Comparison of ENCODE assay signal across 12 cellular contexts in the genomic region with DNA sequence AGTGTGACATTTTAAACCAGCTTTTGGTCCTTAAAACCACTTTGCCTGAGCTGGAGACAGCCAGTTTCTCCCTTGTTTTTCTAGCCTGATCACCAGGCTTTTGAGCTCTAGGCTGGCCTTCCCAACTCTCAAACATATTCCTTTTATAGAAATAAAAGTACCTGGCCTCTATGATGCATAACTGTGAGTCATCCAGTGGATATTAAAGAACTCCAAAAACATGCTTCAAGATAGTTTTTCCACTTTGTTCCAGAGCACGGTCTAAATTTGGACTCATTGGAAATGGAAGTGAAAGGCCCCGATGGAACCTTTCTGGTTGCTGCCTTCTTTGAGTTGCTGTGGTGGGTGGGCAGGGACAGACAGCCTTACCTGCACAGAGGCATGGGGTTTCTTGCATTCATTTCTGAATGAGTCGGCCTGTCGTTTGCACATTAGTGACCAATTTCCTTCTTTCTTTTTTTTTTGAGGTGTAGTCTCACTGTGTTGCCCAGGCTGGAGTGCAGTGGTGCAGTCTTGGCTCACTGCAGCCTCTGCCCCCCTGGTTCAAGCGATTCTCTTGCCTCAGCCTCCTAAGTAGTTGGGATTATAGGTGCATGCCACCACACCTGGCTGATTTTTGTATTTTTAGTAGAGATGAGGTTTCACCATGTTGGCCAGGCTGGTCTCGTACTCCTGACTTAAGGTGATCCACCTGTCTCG. TPM values are rescaled to one million over a fixed set of nuclear protein-coding genes. Genes with fewer than 3 reads are reported as not detected.
DNase-seq lines count a peak whose midpoint lies in the region; ATAC-seq, FAIRE-seq and TF ChIP-seq lines count a peak whose summit lies in the region.
"Had no signal": no experiment of that assay in that cellular context is flagged by ENCODE, and none has a peak within 500 bp of the region (broad histone marks: within the 10 kb centered on the region; RNA-seq: fewer than 3 reads in every experiment).

No MANE protein-coding gene starts in this region.

- no CpG with 5 or more reads among the region's 7 CpGs for WGBS in trophoblast cell (ENCODE audit: extremely low coverage, insufficient coverage, insufficient read length)

- DNase-seq in AG10803 (ENCODE audit: low read depth) (peak; percentile 45), PC-3 (peak; percentile 95), endothelial cell of umbilical vein (ENCODE audit: low read depth, low spot score) (peak; percentile 80), trophoblast cell (peak in 1 of 2 donors; percentile 33), NCI-H1930 (lab: John Stamatoyannopoulos, UW) (no peak), OCI-M2 (lab: John Stamatoyannopoulos, UW; ENCODE audit: unreplicated experiment) (no peak), nucleus accumbens (lab: John Stamatoyannopoulos, UW) (no peak)
- no peak for DNase-seq in stimulated activated CD4-positive, alpha-beta T cell treated with anti-CD3 and anti-CD28 coated beads, Interleukin-12 subunit alpha, Interleukin-12 subunit beta, amount 100 ng/mL, for 4 hours
- DNase-seq: body of pancreas; NK-92 treated with Interleukin-12 subunit alpha and Interleukin-12 subunit beta, amount 100 ng/mL, for 24 hours had no signal

- no peak overlapping the region for H3K23ac ChIP-seq in trophoblast cell (ENCODE audit: low read length)

- H3K4me2 ChIP-seq in PC-3 (ENCODE audit: low read length) (peak overlapping the region; percentile 79), endothelial cell of umbilical vein (ENCODE audit: insufficient read depth, low read length) (peak overlapping the region; percentile 47), trophoblast cell (ENCODE audit: low read length) (no peak overlapping the region)

- intact Hi-C loops in PC-3 (cut with micrococcal nuclease): loop anchor here (5.0 kb wide), 1 partner anchor 79 kb away; no protein-coding TSS in a partner anchor
- intact Hi-C loops in endothelial cell of umbilical vein (cut with micrococcal nuclease): loop anchor here (2.0 to 5.0 kb wide), 2 partner anchors 29 to 149 kb away; no protein-coding TSS in a partner anchor

- H3K4me1 ChIP-seq in PC-3 (ENCODE audit: insufficient read depth, low read length) (peaks cover 92% of the 10 kb centered on the region), endothelial cell of umbilical vein (ENCODE audit: control insufficient read depth, extremely low read depth, insufficient read depth, low read length) (peaks cover 81% of the 10 kb centered on the region), trophoblast cell (ENCODE audit: control insufficient read depth in 1 of 2, insufficient read depth in 2 of 2, low read length in 2 of 2) (peaks cover 30 to 35% of the 10 kb centered on the region in 2 experiments)

- H3K79me1 ChIP-seq in trophoblast cell (ENCODE audit: low read length): peaks cover 3% of the 10 kb centered on the region

- H3K18ac ChIP-seq in trophoblast cell (ENCODE audit: low read length): no peak overlapping the region

- no peak overlapping the region for H3K14ac ChIP-seq in trophoblast cell (ENCODE audit: low read length)

- no peak overlapping the region for H2BK12ac ChIP-seq in trophoblast cell (ENCODE audit: low read length)

- peak overlapping the region; percentile 67 for H3K4ac ChIP-seq in trophoblast cell (ENCODE audit: low read depth, low read length)

- BruUV-seq in PC-3 (replicated peaks; lab: Mats Ljungman, UMichigan): TSS peak; percentile 30
- TSS peak; percentile 36 for BruUV-seq in endothelial cell of umbilical vein (replicated peaks; lab: Mats Ljungman, UMichigan)

- H3K27me3 ChIP-seq in PC-3 (ENCODE audit: low read length): no peaks in the 10 kb centered on the region
- no peaks in the 10 kb centered on the region for H3K27me3 ChIP-seq in endothelial cell of umbilical vein (ENCODE audit: control insufficient read depth in 2 of 2, insufficient read depth in 2 of 2, low read length in 2 of 2)
- no peaks in the 10 kb centered on the region for H3K27me3 ChIP-seq in trophoblast cell (ENCODE audit: insufficient read depth, low read length)
- H3K27me3 ChIP-seq: body of pancreas had no signal

- peak; percentile 79 for FAIRE-seq in endothelial cell of umbilical vein (lab: Jason Lieb, UNC)
- FAIRE-seq: GM18507 had no signal

- no peak overlapping the region for H2BK5ac ChIP-seq in trophoblast cell (ENCODE audit: low read depth, low read length, poor library complexity)

- H3K36me3 ChIP-seq in PC-3 (ENCODE audit: low read depth, low read length): no peaks in the 10 kb centered on the region
- H3K36me3 ChIP-seq in endothelial cell of umbilical vein (ENCODE audit: control insufficient read depth in 2 of 2, extremely low read depth in 1 of 2, insufficient read depth in 2 of 2, low read length in 2 of 2): no peaks in the 10 kb centered on the region
- no peaks in the 10 kb centered on the region for H3K36me3 ChIP-seq in trophoblast cell (ENCODE audit: control insufficient read depth in 1 of 2, insufficient read depth in 2 of 2, low read length in 2 of 2)
- H3K36me3 ChIP-seq: HAP-1 had no signal

- H3K9ac ChIP-seq in PC-3 (ENCODE audit: low read length): peak overlapping the region; percentile 73
- peak overlapping the region; percentile 27 for H3K9ac ChIP-seq in endothelial cell of umbilical vein (replicated peaks; ENCODE audit: extremely low read depth, insufficient read depth, low read length)
- no peak overlapping the region for H3K9ac ChIP-seq in trophoblast cell (ENCODE audit: low read length)

- H4K91ac ChIP-seq in trophoblast cell (ENCODE audit: low read depth, low read length): no peak overlapping the region

- H2BK120ac ChIP-seq in trophoblast cell (ENCODE audit: insufficient read depth, low read length, poor library complexity): no peak overlapping the region

- TF ChIP-seq POLR2A in endothelial cell of umbilical vein (IDR thresholded peaks at IDR 0.05; ENCODE audit: low read depth, low read length): no peak

- ATAC-seq in PC-3: peak; percentile 50
- ATAC-seq: body of pancreas had no signal

- POLR2A ChIA-PET in PC-3 (lab: Charles Lee; ENCODE audit: unreplicated experiment): interaction anchor here (0.6 to 1.4 kb wide), 6 partner anchors 9 to 146 kb away, joined by 3 to 7 read pairs (median 4); no protein-coding TSS in a partner anchor
- POLR2A ChIA-PET in endothelial cell of umbilical vein (lab: Charles Lee): interaction anchor here (0.8 to 1.0 kb wide), 2 partner anchors 19 to 36 kb away, joined by 4 read pairs; no protein-coding TSS in a partner anchor

- no peaks in the 10 kb centered on the region for H3K9me2 ChIP-seq in PC-3 (replicated peaks; ENCODE audit: low read length)

- TF ChIP-seq CTCF in AG10803 (conservative IDR thresholded peaks at IDR 0.05; ENCODE audit: low read length) (no peak), PC-3 (conservative IDR thresholded peaks at IDR 0.05; ENCODE audit: low read depth, low read length) (no peak), endothelial cell of umbilical vein (IDR thresholded peaks at IDR 0.05; ENCODE audit: extremely low read depth in 1 of 2, insufficient read depth in 1 of 2, low read depth in 1 of 2, low read length in 2 of 2) (no peak)

- H4K8ac ChIP-seq in trophoblast cell (ENCODE audit: low read depth, low read length): no peak overlapping the region

- peak overlapping the region; percentile 94 for H3K27ac ChIP-seq in PC-3 (ENCODE audit: low read length)
- peak overlapping the region; percentile 74 for H3K27ac ChIP-seq in endothelial cell of umbilical vein (ENCODE audit: insufficient read depth, low read depth, low read length)
- H3K27ac ChIP-seq in trophoblast cell (ENCODE audit: low read depth, low read length): no peak overlapping the region
- H3K27ac ChIP-seq: body of pancreas had no signal

- 0 out of 2 replicates have a peak, but pooled peaks cover 3% of the 10 kb centered on the region for H4K20me1 ChIP-seq in PC-3 (ENCODE audit: low read length)
- H4K20me1 ChIP-seq in endothelial cell of umbilical vein (replicated peaks; ENCODE audit: control insufficient read depth, extremely low read depth, insufficient read depth, low read length): no peaks in the 10 kb centered on the region

- peaks cover 33% of the 10 kb centered on the region for H3F3A ChIP-seq in PC-3 (ENCODE audit: low read length, unreplicated experiment)

- H3K79me2 ChIP-seq in PC-3 (ENCODE audit: low read length): peaks cover 95% of the 10 kb centered on the region
- H3K79me2 ChIP-seq in endothelial cell of umbilical vein (ENCODE audit: control insufficient read depth, insufficient read depth, low read length): peaks cover 95% of the 10 kb centered on the region
- H3K79me2 ChIP-seq in trophoblast cell (ENCODE audit: control insufficient read depth, insufficient read depth, low read length, poor library complexity): peaks cover 29% of the 10 kb centered on the region

- dilution Hi-C loops in endothelial cell of umbilical vein (cut with MboI; ENCODE audit: extremely low pct_ligation_motif_present, low sequenced_read_pairs): no loop called here

- H2AK5ac ChIP-seq in trophoblast cell (ENCODE audit: low read length): no peak overlapping the region

- no peak overlapping the region for H4K12ac ChIP-seq in trophoblast cell (ENCODE audit: low read depth, low read length)

- H2AFZ ChIP-seq in PC-3 (ENCODE audit: low read length) (no peak overlapping the region), endothelial cell of umbilical vein (ENCODE audit: low read depth, low read length) (no peak overlapping the region), trophoblast cell (ENCODE audit: insufficient read depth, low read length, poor library complexity) (no peak overlapping the region)

- H3K4me3 ChIP-seq in AG10803 (ENCODE audit: low read length) (no peak overlapping the region), PC-3 (ENCODE audit: low read length) (peak overlapping the region; percentile 46), endothelial cell of umbilical vein (replicated peaks in 1 of 3; ENCODE audit: insufficient read depth in 1 of 3, low read depth in 1 of 3, low read length in 3 of 3) (no peak overlapping the region), trophoblast cell (ENCODE audit: low read depth, low read length) (no peak overlapping the region)
- H3K4me3 ChIP-seq: body of pancreas, HAP-1 had no signal

- H3K9me3 ChIP-seq in PC-3 (ENCODE audit: low read length) (no peaks in the 10 kb centered on the region), endothelial cell of umbilical vein (replicated peaks; ENCODE audit: control insufficient read depth, insufficient read depth, low read length) (no peaks in the 10 kb centered on the region), trophoblast cell (ENCODE audit: insufficient read depth, low read depth, low read length) (no peaks in the 10 kb centered on the region)
- H3K9me3 ChIP-seq: body of pancreas, HAP-1 had no signal

- no peaks in the 10 kb centered on the region for H3K9me1 ChIP-seq in endothelial cell of umbilical vein (replicated peaks; ENCODE audit: control insufficient read depth, extremely low read depth, insufficient read depth, low read length)

- CTCF ChIA-PET in PC-3 (lab: Charles Lee) (no interaction called here), endothelial cell of umbilical vein (lab: Charles Lee) (interaction anchor here (1.0 to 1.7 kb wide), 8 partner anchors 11 to 462 kb away, joined by 3 to 9 read pairs (median 4); partner anchors contain the start of gene TRIO)

RNA-seq across cellular contexts. Expression of gene TRIO, which starts 43.1 kb away (rescaled TPM):
- total RNA-seq in PC-3 (2014; rRNA removed) (211 and 271 TPM in 2 replicates), endothelial cell of umbilical vein (242 and 248 TPM in 2 replicates)
- polyA plus RNA-seq in endothelial cell of umbilical vein: 78.8 and 82.9 TPM in 2 replicates
- polyA plus RNA-seq in endothelial cell of umbilical vein (2011; cell fraction: cytosol; rRNA removed): 78.5 and 80.6 TPM in 2 replicates
- 578 and 654 TPM in 2 replicates for polyA plus RNA-seq in endothelial cell of umbilical vein (2011; cell fraction: nucleus; rRNA removed)
- 97.7 and 123 TPM in 2 replicates for polyA plus RNA-seq in endothelial cell of umbilical vein (2012)
- polyA minus RNA-seq in endothelial cell of umbilical vein: 717 and 753 TPM in 2 replicates
- 58.8 TPM for polyA minus RNA-seq in endothelial cell of umbilical vein (2011; cell fraction: cytosol; rRNA and poly(A)+ RNA removed)
- 902 and 1,116 TPM in 2 replicates for polyA minus RNA-seq in endothelial cell of umbilical vein (2011; cell fraction: nucleus; rRNA and poly(A)+ RNA removed)
- polyA plus RNA-seq in trophoblast cell (2013): 47.9 and 49.7 TPM in 2 replicates

Comparison
In these comparisons a context has a peak if more than half of its experiments do, and no peak if none do; other contexts are left out.
1. DNase-seq: peak in AG10803 (single experiment), PC-3 (single experiment) and endothelial cell of umbilical vein (single experiment); none in stimulated activated CD4-positive, alpha-beta T cell treated with anti-CD3 and anti-CD28 coated beads, Interleukin-12 subunit alpha, Interleukin-12 subunit beta, amount 100 ng/mL, for 4 hours (single experiment), NCI-H1930 (0 of 2), OCI-M2 (single experiment) and nucleus accumbens (0 of 56).